Comparison of ENCODE assay signal across 14 cellular contexts in the genomic region with DNA sequence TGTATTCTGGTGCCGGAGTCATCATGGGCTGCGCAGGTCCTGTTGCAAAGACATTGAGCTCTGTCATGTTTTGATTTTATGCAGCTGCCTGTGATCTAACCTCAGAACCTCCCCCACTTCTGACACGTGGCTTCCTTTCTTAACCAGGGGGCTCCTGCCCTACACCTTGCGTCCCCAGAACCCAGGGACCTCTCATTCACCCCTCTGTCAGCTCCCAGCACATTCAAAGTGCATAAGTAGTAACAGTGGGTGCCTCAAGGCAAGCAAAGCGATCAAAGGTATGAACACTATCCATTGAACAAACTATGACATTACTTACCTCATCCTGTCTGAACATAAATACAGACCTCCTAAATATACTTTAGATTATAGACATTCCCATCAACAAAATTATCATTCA.
DNase-seq lines count a peak whose midpoint lies in the region; ATAC-seq and TF ChIP-seq lines count a peak whose summit lies in the region.
"Had no signal": no experiment of that assay in that cellular context is flagged by ENCODE, and none has a peak within 500 bp of the region (broad histone marks: within the 10 kb centered on the region; RNA-seq: fewer than 3 reads in every experiment).

No MANE protein-coding gene starts in this region.

- peak overlapping the region; percentile 66; the same call in 1 of the 2 replicates for H2AFZ ChIP-seq in GM23338

- no peaks in the 10 kb centered on the region; the same call in 1 of the 2 replicates for H3K36me3 ChIP-seq in GM23338 (ENCODE audit: insufficient read depth)
- H3K36me3 ChIP-seq: BLaER1 treated with 17β-estradiol and CSF1 and Interleukin-3, amounts not matched to agents 10 nM and 100 nM had no signal

- no peaks in the 10 kb centered on the region for H3K9me2 ChIP-seq in GM23338 (ENCODE audit: insufficient read depth)

- no peak overlapping the region for H3K27ac ChIP-seq in GM23338 (ENCODE audit: low read depth)
- H3K27ac ChIP-seq: BLaER1 treated with 17β-estradiol and CSF1 and Interleukin-3, amounts not matched to agents 10 nM and 100 nM had no signal

- H4K20me1 ChIP-seq in GM23338 (replicated peaks; ENCODE audit: insufficient read depth): no peaks in the 10 kb centered on the region
- H4K20me1 ChIP-seq: BLaER1 treated with 17β-estradiol and CSF1 and Interleukin-3, amounts not matched to agents 10 nM and 100 nM had no signal

- ATAC-seq in GM23338: no peak
- ATAC-seq: CD8-positive, alpha-beta T cell; HepG2 had no signal

- H3K27me3 Mint-ChIP-seq in GM23338 (ENCODE audit: insufficient read depth, low read depth, poor library complexity) (no peaks in the 10 kb centered on the region), nephron progenitor cell (ENCODE audit: low read depth, poor library complexity) (peaks cover 4% of the 10 kb centered on the region)
- H3K27me3 Mint-ChIP-seq: B cell, IgD-negative memory B cell had no signal

- H3K27ac Mint-ChIP-seq in GM23338: no peak overlapping the region
- H3K27ac Mint-ChIP-seq in nephron progenitor cell: peak overlapping the region; percentile 87
- H3K27ac Mint-ChIP-seq: B cell; CD8-positive, alpha-beta T cell; H9; IgD-negative memory B cell had no signal

- H3K4me2 ChIP-seq in GM23338: no peak overlapping the region
- H3K4me2 ChIP-seq: BLaER1 treated with 17β-estradiol and CSF1 and Interleukin-3, amounts not matched to agents 10 nM and 100 nM had no signal

- H3K4me3 Mint-ChIP-seq in GM23338 (no peak overlapping the region), nephron progenitor cell (no peak overlapping the region)
- H3K4me3 Mint-ChIP-seq: B cell; CD8-positive, alpha-beta T cell; H9; IgD-negative memory B cell had no signal

- no peaks in the 10 kb centered on the region for H3F3A ChIP-seq in GM23338 (replicated peaks; ENCODE audit: low read depth)

- H3K27me3 ChIP-seq in GM23338 (ENCODE audit: insufficient read depth): no peaks in the 10 kb centered on the region
- H3K27me3 ChIP-seq: BLaER1 treated with 17β-estradiol and CSF1 and Interleukin-3, amounts not matched to agents 10 nM and 100 nM had no signal

- no peaks in the 10 kb centered on the region for H3K79me2 ChIP-seq in GM23338 (replicated peaks; ENCODE audit: insufficient read depth)

- TF ChIP-seq CTCF in GM23338 (conservative IDR thresholded peaks at IDR 0.05; ENCODE audit: low read depth in 2 of 2) (no peak), nephron progenitor cell (IDR thresholded peaks at IDR 0.05) (no peak)

- H3K9me3 Mint-ChIP-seq in GM23338 (peaks cover 20% of the 10 kb centered on the region), nephron progenitor cell (peaks cover 22% of the 10 kb centered on the region)

- no peak overlapping the region for H3K4me3 ChIP-seq in GM23338
- H3K4me3 ChIP-seq: BLaER1 treated with 17β-estradiol and CSF1 and Interleukin-3, amounts not matched to agents 10 nM and 100 nM had no signal

- no peaks in the 10 kb centered on the region for H3K4me1 ChIP-seq in GM23338 (ENCODE audit: insufficient read depth)
- H3K4me1 ChIP-seq: BLaER1 treated with 17β-estradiol and CSF1 and Interleukin-3, amounts not matched to agents 10 nM and 100 nM had no signal

- peaks cover 13% of the 10 kb centered on the region for H3K36me3 Mint-ChIP-seq in GM23338 (ENCODE audit: low read depth)
- peaks cover 7% of the 10 kb centered on the region for H3K36me3 Mint-ChIP-seq in nephron progenitor cell (ENCODE audit: low read depth)
- H3K36me3 Mint-ChIP-seq: CD8-positive, alpha-beta T cell; IgD-negative memory B cell had no signal

- no peaks in the 10 kb centered on the region for H3K4me1 Mint-ChIP-seq in GM23338
- H3K4me1 Mint-ChIP-seq in nephron progenitor cell: peaks cover 52% of the 10 kb centered on the region
- H3K4me1 Mint-ChIP-seq: B cell, IgD-negative memory B cell had no signal

- DNase-seq in GM23338 (ENCODE audit: low spot score): no peak
- DNase-seq in SK-N-DZ (ENCODE audit: low spot score): peak; percentile 33
- no peak for DNase-seq in nephron progenitor cell
- no peak for DNase-seq in stimulated activated CD4-positive, alpha-beta T cell treated with anti-CD3 and anti-CD28 coated beads, Interleukin-2, amount 100 ng/mL, for 48 hours
- no peak for DNase-seq in activated T-cell treated with anti-CD3 and anti-CD28 coated beads for 4 hours
- DNase-seq in midbrain (lab: John Stamatoyannopoulos, UW): no peak
- DNase-seq: CD8-positive, alpha-beta T cell; DMS 273 treated with DMSO at 0.1 percent for 48 hours; GOT3; H9 had no signal

TF ChIP-seq in GM23338, 12 proteins besides CTCF, POLR2A, EP300 and RAD21 (continues in another document):
- TF ChIP-seq POLR2AphosphoS5 (IDR thresholded peaks at IDR 0.05; ENCODE audit: low read depth) (no peak), CREB1 (CRISPR knock-in tag; IDR thresholded peaks at IDR 0.05; ENCODE audit: low read depth) (no peak), JUNB (IDR thresholded peaks at IDR 0.05; ENCODE audit: unreplicated experiment) (no peak), EZH2phosphoT487 (IDR thresholded peaks at IDR 0.05; ENCODE audit: unreplicated experiment) (no peak), STAT1 (IDR thresholded peaks at IDR 0.05; ENCODE audit: unreplicated experiment) (no peak)
- TF ChIP-seq, protein P1, sequence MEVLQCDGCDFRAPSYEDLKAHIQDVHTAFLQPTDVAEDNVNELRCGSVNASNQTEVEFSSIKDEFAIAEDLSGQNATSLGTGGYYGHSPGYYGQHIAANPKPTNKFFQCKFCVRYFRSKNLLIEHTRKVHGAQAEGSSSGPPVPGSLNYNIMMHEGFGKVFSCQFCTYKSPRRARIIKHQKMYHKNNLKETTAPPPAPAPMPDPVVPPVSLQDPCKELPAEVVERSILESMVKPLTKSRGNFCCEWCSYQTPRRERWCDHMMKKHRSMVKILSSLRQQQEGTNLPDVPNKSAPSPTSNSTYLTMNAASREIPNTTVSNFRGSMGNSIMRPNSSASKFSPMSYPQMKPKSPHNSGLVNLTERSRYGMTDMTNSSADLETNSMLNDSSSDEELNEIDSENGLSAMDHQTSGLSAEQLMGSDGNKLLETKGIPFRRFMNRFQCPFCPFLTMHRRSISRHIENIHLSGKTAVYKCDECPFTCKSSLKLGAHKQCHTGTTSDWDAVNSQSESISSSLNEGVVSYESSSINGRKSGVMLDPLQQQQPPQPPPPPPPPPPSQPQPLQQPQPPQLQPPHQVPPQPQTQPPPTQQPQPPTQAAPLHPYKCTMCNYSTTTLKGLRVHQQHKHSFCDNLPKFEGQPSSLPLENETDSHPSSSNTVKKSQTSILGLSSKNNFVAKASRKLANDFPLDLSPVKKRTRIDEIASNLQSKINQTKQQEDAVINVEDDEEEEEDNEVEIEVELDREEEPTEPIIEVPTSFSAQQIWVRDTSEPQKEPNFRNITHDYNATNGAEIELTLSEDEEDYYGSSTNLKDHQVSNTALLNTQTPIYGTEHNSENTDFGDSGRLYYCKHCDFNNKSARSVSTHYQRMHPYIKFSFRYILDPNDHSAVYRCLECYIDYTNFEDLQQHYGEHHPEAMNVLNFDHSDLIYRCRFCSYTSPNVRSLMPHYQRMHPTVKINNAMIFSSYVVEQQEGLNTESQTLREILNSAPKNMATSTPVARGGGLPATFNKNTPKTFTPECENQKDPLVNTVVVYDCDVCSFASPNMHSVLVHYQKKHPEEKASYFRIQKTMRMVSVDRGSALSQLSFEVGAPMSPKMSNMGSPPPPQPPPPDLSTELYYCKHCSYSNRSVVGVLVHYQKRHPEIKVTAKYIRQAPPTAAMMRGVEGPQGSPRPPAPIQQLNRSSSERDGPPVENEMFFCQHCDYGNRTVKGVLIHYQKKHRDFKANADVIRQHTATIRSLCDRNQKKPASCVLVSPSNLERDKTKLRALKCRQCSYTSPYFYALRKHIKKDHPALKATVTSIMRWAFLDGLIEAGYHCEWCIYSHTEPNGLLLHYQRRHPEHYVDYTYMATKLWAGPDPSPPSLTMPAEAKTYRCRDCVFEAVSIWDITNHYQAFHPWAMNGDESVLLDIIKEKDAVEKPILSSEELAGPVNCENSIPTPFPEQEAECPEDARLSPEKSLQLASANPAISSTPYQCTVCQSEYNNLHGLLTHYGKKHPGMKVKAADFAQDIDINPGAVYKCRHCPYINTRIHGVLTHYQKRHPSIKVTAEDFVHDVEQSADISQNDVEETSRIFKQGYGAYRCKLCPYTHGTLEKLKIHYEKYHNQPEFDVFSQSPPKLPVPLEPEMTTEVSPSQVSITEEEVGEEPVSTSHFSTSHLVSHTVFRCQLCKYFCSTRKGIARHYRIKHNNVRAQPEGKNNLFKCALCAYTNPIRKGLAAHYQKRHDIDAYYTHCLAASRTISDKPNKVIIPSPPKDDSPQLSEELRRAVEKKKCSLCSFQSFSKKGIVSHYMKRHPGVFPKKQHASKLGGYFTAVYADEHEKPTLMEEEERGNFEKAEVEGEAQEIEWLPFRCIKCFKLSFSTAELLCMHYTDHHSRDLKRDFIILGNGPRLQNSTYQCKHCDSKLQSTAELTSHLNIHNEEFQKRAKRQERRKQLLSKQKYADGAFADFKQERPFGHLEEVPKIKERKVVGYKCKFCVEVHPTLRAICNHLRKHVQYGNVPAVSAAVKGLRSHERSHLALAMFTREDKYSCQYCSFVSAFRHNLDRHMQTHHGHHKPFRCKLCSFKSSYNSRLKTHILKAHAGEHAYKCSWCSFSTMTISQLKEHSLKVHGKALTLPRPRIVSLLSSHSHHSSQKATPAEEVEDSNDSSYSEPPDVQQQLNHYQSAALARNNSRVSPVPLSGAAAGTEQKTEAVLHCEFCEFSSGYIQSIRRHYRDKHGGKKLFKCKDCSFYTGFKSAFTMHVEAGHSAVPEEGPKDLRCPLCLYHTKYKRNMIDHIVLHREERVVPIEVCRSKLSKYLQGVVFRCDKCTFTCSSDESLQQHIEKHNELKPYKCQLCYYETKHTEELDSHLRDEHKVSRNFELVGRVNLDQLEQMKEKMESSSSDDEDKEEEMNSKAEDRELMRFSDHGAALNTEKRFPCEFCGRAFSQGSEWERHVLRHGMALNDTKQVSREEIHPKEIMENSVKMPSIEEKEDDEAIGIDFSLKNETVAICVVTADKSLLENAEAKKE (CRISPR knock-in tag; IDR thresholded peaks at IDR 0.05): no peak
